In the genomic region with DNA sequence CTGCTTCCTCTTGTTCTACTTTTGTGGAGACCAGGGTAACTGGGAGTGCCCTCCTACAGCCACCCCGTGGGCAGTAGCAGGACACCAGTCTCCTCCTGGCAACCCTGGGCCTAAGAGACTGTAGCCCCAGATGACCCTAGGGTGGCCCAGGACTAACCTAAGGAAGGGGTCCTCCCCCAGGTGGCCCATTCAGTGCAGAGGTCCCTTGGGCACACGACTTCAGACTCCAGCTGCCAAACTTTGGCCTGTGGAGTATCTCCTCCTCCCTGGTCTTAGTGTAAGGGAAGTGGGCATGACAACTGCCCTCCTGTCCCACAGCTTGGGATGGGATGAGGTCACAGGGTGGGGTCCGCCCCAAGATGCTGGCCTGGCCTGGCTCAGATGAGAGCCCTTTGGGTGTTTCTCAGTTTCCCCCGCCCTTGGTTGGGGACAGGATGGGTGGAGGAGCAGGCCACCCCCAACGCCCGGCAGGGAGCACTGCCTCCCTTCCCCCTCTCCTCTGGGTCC, we compare ENCODE assay signal across 10 cellular contexts. TPM values are rescaled to one million over a fixed set of nuclear protein-coding genes. Genes with fewer than 3 reads are reported as not detected.
DNase-seq lines count a peak whose midpoint lies in the region; ATAC-seq and TF ChIP-seq lines count a peak whose summit lies in the region.
"Had no signal": no experiment of that assay in that cellular context is flagged by ENCODE, and none has a peak within 500 bp of the region (broad histone marks: within the 10 kb centered on the region; RNA-seq: fewer than 3 reads in every experiment).

No MANE protein-coding gene starts in this region.

- intact Hi-C loops in right lobe of liver (cut with DNase I) = no loop called here
- intact Hi-C loops in left colon (cut with DNase I, micrococcal nuclease) = no loop called here

- H3K9me3 ChIP-seq in right lobe of liver (no peaks in the 10 kb centered on the region), tibial nerve (no peaks in the 10 kb centered on the region)

- no peaks in the 10 kb centered on the region for H3K36me3 ChIP-seq in right lobe of liver
- H3K36me3 ChIP-seq in tibial nerve = no peaks in the 10 kb centered on the region

- peak overlapping the region; percentile 94 to 99 for H3K27ac Mint-ChIP-seq in activated naive CD4-positive, alpha-beta T cell treated with anti-CD3 and anti-CD28 coated beads, Interleukin-2, amount 50 U/mL, for 72 hours

- H3K4me1 ChIP-seq in right lobe of liver (peaks cover 0 to 69% (median 40%) of the 10 kb centered on the region in 4 donors), tibial nerve (peaks cover 0 to 93% (median 87%) of the 10 kb centered on the region in 4 donors)

- peak overlapping the region; percentile 91 for H3K4me3 Mint-ChIP-seq in activated T-cell treated with anti-CD3 and anti-CD28 coated beads, Interleukin-2, amount 50 U/mL, for 4 hours

- peaks cover 20% of the 10 kb centered on the region for H3K36me3 Mint-ChIP-seq in activated T-cell treated with anti-CD3 and anti-CD28 coated beads, Interleukin-2, amount 50 U/mL, for 4 hours (ENCODE audit: insufficient read depth)
- peaks cover 49 to 85% of the 10 kb centered on the region in 2 donors for H3K36me3 Mint-ChIP-seq in activated naive CD4-positive, alpha-beta T cell treated with anti-CD3 and anti-CD28 coated beads, Interleukin-2, amount 50 U/mL, for 72 hours

- TF ChIP-seq POLR2A in right lobe of liver (IDR thresholded peaks at IDR 0.05) = no peak
- TF ChIP-seq POLR2A in tibial nerve (IDR thresholded peaks at IDR 0.05) = no peak

- no peaks in the 10 kb centered on the region for H3K27me3 Mint-ChIP-seq in activated T-cell treated with anti-CD3 and anti-CD28 coated beads, Interleukin-2, amount 50 U/mL, for 4 hours (ENCODE audit: low read depth)

- H3K9me3 Mint-ChIP-seq in activated T-cell treated with anti-CD3 and anti-CD28 coated beads, Interleukin-2, amount 50 U/mL, for 4 hours = no peaks in the 10 kb centered on the region
- no peaks in the 10 kb centered on the region for H3K9me3 Mint-ChIP-seq in activated naive CD4-positive, alpha-beta T cell treated with anti-CD3 and anti-CD28 coated beads, Interleukin-2, amount 50 U/mL, for 72 hours

- H3K4me1 Mint-ChIP-seq in activated T-cell treated with anti-CD3 and anti-CD28 coated beads, Interleukin-2, amount 50 U/mL, for 4 hours (ENCODE audit: low read depth) = peaks cover 74% of the 10 kb centered on the region

- no peak for DNase-seq in activated T-cell treated with anti-CD3 and anti-CD28 coated beads, Interleukin-2, amount 50 U/mL, for 4 hours
- no peak for DNase-seq in activated T-cell treated with anti-CD3 and anti-CD28 coated beads, Interleukin-2, amount 50 U/mL, for 1 hour
- peak in 1 of 2 donors; percentile 78 for DNase-seq in activated naive CD4-positive, alpha-beta T cell treated with anti-CD3 and anti-CD28 coated beads, Interleukin-2, amount 50 U/mL, for 72 hours (ENCODE audit: low spot score in 2 of 2)
- DNase-seq in right lobe of liver = peak in 1 of 3 donors; percentile 52
- DNase-seq in tibial nerve (ENCODE audit: low spot score in 2 of 2) = no peak
- DNase-seq in SW 1271 (lab: John Stamatoyannopoulos, UW) = no peak
- DNase-seq in left colon = no peak
- DNase-seq in amniotic stem cell (lab: John Stamatoyannopoulos, UW) = no peak
- DNase-seq: NCI-H345 had no signal

- TF ChIP-seq EP300 in tibial nerve (IDR thresholded peaks at IDR 0.05) = no peak

- no peak for ATAC-seq in activated T-cell treated with anti-CD3 and anti-CD28 coated beads, Interleukin-2, amount 50 U/mL, for 4 hours
- peak in 1 of 2 donors; percentile 2 for ATAC-seq in activated naive CD4-positive, alpha-beta T cell treated with anti-CD3 and anti-CD28 coated beads, Interleukin-2, amount 50 U/mL, for 72 hours
- no peak for ATAC-seq in right lobe of liver
- no peak for ATAC-seq in left colon

- WGBS in right lobe of liver (ENCODE audit: insufficient coverage, low coverage, low lambda C conversion rate, missing lambda C conversion rate) = 57% methylated on average over 3 of the region's 6 CpGs
- WGBS in tibial nerve, 2 donors = 52 to 62% methylated on average over 5 to 6 of the region's 6 CpGs

- H3K27me3 ChIP-seq in right lobe of liver = no peaks in the 10 kb centered on the region
- no peaks in the 10 kb centered on the region for H3K27me3 ChIP-seq in tibial nerve

- H3K4me3 ChIP-seq in right lobe of liver (no peak overlapping the region), tibial nerve (no peak overlapping the region)

- H3K27ac ChIP-seq in right lobe of liver (peak overlapping the region; percentile 29 to 71 (median 64)), tibial nerve (peak overlapping the region in 3 of 4 donors; percentile 82 to 88 (median 88))

- TF ChIP-seq CTCF in right lobe of liver (IDR thresholded peaks at IDR 0.05) = no peak
- no peak for TF ChIP-seq CTCF in tibial nerve (IDR thresholded peaks at IDR 0.05)

RNA-seq across cellular contexts. Expression of a gene that starts 4.8 kb away (rescaled TPM):
- 100 to 1,000 TPM; 368 to 412 (median 397) TPM for total RNA-seq in activated T-cell treated with anti-CD3 and anti-CD28 coated beads, Interleukin-2, amount 50 U/mL, for 4 hours
- total RNA-seq in activated naive CD4-positive, alpha-beta T cell treated with anti-CD3 and anti-CD28 coated beads, Interleukin-2, amount 50 U/mL, for 72 hours = 100 to 1,000 TPM; 231 to 297 TPM
- total RNA-seq in right lobe of liver (10 to 100 TPM; 22.2 to 50.9 (median 32.7) TPM), tibial nerve (10 to 100 TPM; 14.9 to 56.4 (median 24.5) TPM), left colon (10 to 100 TPM; 84.8 to 96.9 TPM)

RNA-seq across cellular contexts. Expression of a gene that starts 25.9 kb away (rescaled TPM):
- total RNA-seq in activated T-cell treated with anti-CD3 and anti-CD28 coated beads, Interleukin-2, amount 50 U/mL, for 4 hours = under 1 TPM; 0.30 to 0.55 (median 0.40) TPM
- total RNA-seq in activated naive CD4-positive, alpha-beta T cell treated with anti-CD3 and anti-CD28 coated beads, Interleukin-2, amount 50 U/mL, for 72 hours = 1 to 10 TPM in 1 of 2 donors, under 1 TPM in 1; 0.27 to 1.1 TPM
- total RNA-seq in right lobe of liver (not detected), tibial nerve (under 1 TPM in 1 of 4 donors, not detected in 3; 0.42 TPM), left colon (under 1 TPM in 1 of 2 donors, not detected in 1; 0.40 TPM)
- total RNA-seq: mucosa of gallbladder had no signal

RNA-seq across cellular contexts. Expression of a gene that starts 38.1 kb away (rescaled TPM):
- total RNA-seq in activated T-cell treated with anti-CD3 and anti-CD28 coated beads, Interleukin-2, amount 50 U/mL, for 4 hours = under 1 TPM in 1 of 3 donors, not detected in 2; 0.08 TPM
- not detected for total RNA-seq in activated naive CD4-positive, alpha-beta T cell treated with anti-CD3 and anti-CD28 coated beads, Interleukin-2, amount 50 U/mL, for 72 hours
- 100 to 1,000 TPM in 2 of 6 experiments, 10 to 100 TPM in 2, 1 to 10 TPM in 1, under 1 TPM in 1; 0.81 to 235 (median 65.0) TPM for total RNA-seq in right lobe of liver
- total RNA-seq in tibial nerve = not detected
- total RNA-seq in left colon = not detected

RNA-seq across cellular contexts. Expression of a gene that starts 39.7 kb away (rescaled TPM):
- total RNA-seq in activated T-cell treated with anti-CD3 and anti-CD28 coated beads, Interleukin-2, amount 50 U/mL, for 4 hours = under 1 TPM in 2 of 3 donors, not detected in 1; 0.23 to 0.32 TPM
- under 1 TPM in 1 of 2 donors, not detected in 1; 0.25 TPM for total RNA-seq in activated naive CD4-positive, alpha-beta T cell treated with anti-CD3 and anti-CD28 coated beads, Interleukin-2, amount 50 U/mL, for 72 hours
- not detected for total RNA-seq in right lobe of liver
- total RNA-seq in tibial nerve = not detected
- under 1 TPM in 1 of 2 donors, not detected in 1; 0.15 TPM for total RNA-seq in left colon
- total RNA-seq: mucosa of gallbladder had no signal

RNA-seq across cellular contexts. Expression of a gene that starts 56.2 kb away (rescaled TPM):
- total RNA-seq in activated T-cell treated with anti-CD3 and anti-CD28 coated beads, Interleukin-2, amount 50 U/mL, for 4 hours = 10 to 100 TPM; 52.8 to 64.7 (median 64.0) TPM
- total RNA-seq in activated naive CD4-positive, alpha-beta T cell treated with anti-CD3 and anti-CD28 coated beads, Interleukin-2, amount 50 U/mL, for 72 hours = 10 to 100 TPM; 37.6 to 50.3 TPM
- total RNA-seq in right lobe of liver (10 to 100 TPM; 19.7 to 25.1 (median 22.1) TPM), tibial nerve (10 to 100 TPM; 42.6 to 86.7 (median 48.9) TPM), left colon (10 to 100 TPM; 70.7 to 83.2 TPM)
